In the genomic region with DNA sequence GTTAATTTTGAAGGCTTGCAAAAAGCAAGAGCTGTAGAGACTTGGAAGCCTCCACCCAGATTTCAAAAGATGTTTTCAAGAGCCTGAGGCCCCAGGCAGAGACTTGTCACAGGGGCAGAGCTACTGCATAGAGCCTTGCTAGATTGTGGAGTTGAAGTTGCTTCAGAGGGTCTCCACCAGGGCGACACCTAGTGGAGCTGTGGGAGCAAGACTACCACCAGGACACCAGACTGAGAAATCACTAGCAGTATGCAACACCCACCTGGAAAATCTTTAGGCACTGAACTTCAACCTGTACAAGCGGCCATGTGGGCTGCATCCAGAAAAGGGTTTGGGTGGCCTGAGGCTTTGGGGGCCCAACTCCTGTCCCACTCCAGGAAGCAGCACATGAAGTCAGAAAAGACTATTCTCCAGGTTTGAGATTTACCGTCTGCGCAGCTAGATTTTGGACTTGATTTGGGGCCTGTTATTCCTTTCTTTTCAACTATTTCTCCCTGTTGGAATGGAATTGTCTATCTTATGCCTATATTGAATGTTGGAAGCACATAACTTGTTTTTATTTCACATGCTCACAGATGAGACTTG, we compare ENCODE assay signal across 8 cellular contexts.
DNase-seq lines count a peak whose midpoint lies in the region; ATAC-seq and TF ChIP-seq lines count a peak whose summit lies in the region.

No MANE protein-coding gene starts in this region.

- no peaks in the 10 kb centered on the region for H3K4me1 ChIP-seq in lung (ENCODE audit: control insufficient read depth in 2 of 2, insufficient read depth in 2 of 2, low read length in 2 of 2)
- H3K4me1 ChIP-seq in tibial nerve, result no peaks in the 10 kb centered on the region

- H3K4me3 ChIP-seq in cardiac fibroblast (replicated peaks in 1 of 2; ENCODE audit: low read depth in 2 of 2, low read length in 2 of 2) (no peak overlapping the region), lung (no peak overlapping the region), tibial nerve (no peak overlapping the region)

- H3K27ac ChIP-seq in lung (ENCODE audit: low read depth in 1 of 2, low read length in 1 of 2) (no peak overlapping the region), tibial nerve (no peak overlapping the region)

- peak; percentile 30 for DNase-seq in ELR (ENCODE audit: low read depth)
- DNase-seq in HuH-7.5 (ENCODE audit: low spot score), result peak; percentile 6
- peak; percentile 16 for DNase-seq in SKM-1 treated with dmso at 0.1 percent for 144 hours (lab: John Stamatoyannopoulos, UW; ENCODE audit: unreplicated experiment)
- peak; percentile 58 to 74 for DNase-seq in cardiac fibroblast (ENCODE audit: low read depth in 2 of 2)
- DNase-seq in lung (ENCODE audit: low spot score), result peak; percentile 32
- no peak for DNase-seq in tibial nerve (ENCODE audit: low spot score in 2 of 2)
- no peak for DNase-seq in NCI-H510A (lab: John Stamatoyannopoulos, UW)

- WGBS in lung, 2 donors, result 72% methylated on average over 4 of the region's 4 CpGs
- 70 to 71% methylated on average over 4 of the region's 4 CpGs for WGBS in tibial nerve, 2 donors

- H3K27me3 ChIP-seq in lung (ENCODE audit: control insufficient read depth, insufficient read depth), result no peaks in the 10 kb centered on the region
- no peaks in the 10 kb centered on the region for H3K27me3 ChIP-seq in tibial nerve

- TF ChIP-seq EP300 in tibial nerve (IDR thresholded peaks at IDR 0.05), result no peak

- no peak for TF ChIP-seq POLR2A in tibial nerve (IDR thresholded peaks at IDR 0.05)

- H3K36me3 ChIP-seq in lung (ENCODE audit: control insufficient read depth in 2 of 2, insufficient read depth in 2 of 2, low read length in 2 of 2) (no peaks in the 10 kb centered on the region), tibial nerve (no peaks in the 10 kb centered on the region)

- ATAC-seq in GM21528 (IDR thresholded peaks at IDR 0.05; ENCODE audit: low FRiP score, unreplicated experiment) (peak; percentile 87), lung (ENCODE audit: insufficient read depth, low FRiP score) (no peak)

- TF ChIP-seq CTCF in cardiac fibroblast (IDR thresholded peaks at IDR 0.05; ENCODE audit: low read depth, low read length) (peak; percentile 76), lung (IDR thresholded peaks at IDR 0.05; ENCODE audit: control extremely low read depth, extremely low read depth) (peak; percentile 38), tibial nerve (IDR thresholded peaks at IDR 0.05) (peak in 4 of 5 experiments; percentile 37 to 45 (median 42))

- no peaks in the 10 kb centered on the region for H3K9me3 ChIP-seq in lung (ENCODE audit: control insufficient read depth in 2 of 2, insufficient read depth in 1 of 2, low read length in 1 of 2)
- peaks cover 0 to 13% (median 0%) of the 10 kb centered on the region in 4 donors for H3K9me3 ChIP-seq in tibial nerve

Comparison
In these comparisons a context has a peak if more than half of its experiments do, and no peak if none do; other contexts are left out.
1. DNase-seq: peak in ELR (single experiment), HuH-7.5 (single experiment), SKM-1 treated with dmso at 0.1 percent for 144 hours (single experiment), cardiac fibroblast (2 of 2) and lung (single experiment); none in tibial nerve (0 of 2) and NCI-H510A (single experiment).
2. Peak in every context shown above with its lines, with median percentiles within 50 percentile points of each other: CTCF ChIP-seq.